10 cellular contexts compared by ENCODE assay signal in genomic region chr5:119332978-119333401, GRCh38. TPM values are rescaled to one million over a fixed set of nuclear protein-coding genes. Genes with fewer than 3 reads are reported as not detected.
DNase-seq lines count a peak whose midpoint lies in the region; ATAC-seq and TF ChIP-seq lines count a peak whose summit lies in the region.
"Had no signal": no experiment of that assay in that cellular context is flagged by ENCODE, and none has a peak within 500 bp of the region (broad histone marks: within the 10 kb centered on the region; RNA-seq: fewer than 3 reads in every experiment).

No MANE protein-coding gene starts in this region.

- H3K4me3 ChIP-seq in Karpas-422 (ENCODE audit: low read length) (no peak overlapping the region), mononuclear cell (ENCODE audit: low read length) (peak overlapping the region; percentile 26)

- no peaks in the 10 kb centered on the region for H3K36me3 Mint-ChIP-seq in chondrocyte (ENCODE audit: low read depth)

- H2AFZ ChIP-seq in Karpas-422 (ENCODE audit: low read length): no peak overlapping the region

- H3K4me1 Mint-ChIP-seq in chondrocyte (ENCODE audit: low read depth): peaks cover 31% of the 10 kb centered on the region

- H3K9me2 ChIP-seq in Karpas-422 (replicated peaks; ENCODE audit: insufficient read depth, low read length): no peaks in the 10 kb centered on the region

- no peak overlapping the region for H3K27ac ChIP-seq in Karpas-422 (ENCODE audit: low read length)

- H3K9me3 ChIP-seq in Karpas-422 (ENCODE audit: low read length) (no peaks in the 10 kb centered on the region), mononuclear cell (ENCODE audit: low read depth, low read length) (no peaks in the 10 kb centered on the region)

- ATAC-seq in GM18511 (IDR thresholded peaks at IDR 0.05; ENCODE audit: unreplicated experiment): peak; percentile 41
- peak; percentile 31 for ATAC-seq in GM21619 (IDR thresholded peaks at IDR 0.05; ENCODE audit: unreplicated experiment)
- no peak for ATAC-seq in HG02970 (IDR thresholded peaks at IDR 0.05; ENCODE audit: low FRiP score, unreplicated experiment)

- H3K36me3 ChIP-seq in Karpas-422 (ENCODE audit: insufficient read depth, low read length): no peaks in the 10 kb centered on the region

- H3K9ac ChIP-seq in Karpas-422 (ENCODE audit: low read length): no peak overlapping the region

- H3K27ac Mint-ChIP-seq in chondrocyte (ENCODE audit: unreplicated experiment): no peak overlapping the region
- H3K27ac Mint-ChIP-seq: dendritic cell treated with granulocyte-macrophage colony-stimulating factor and Interleukin-4, amounts not matched to agents 40 ng/mL and 50 ng/mL, for 4 days had no signal

- H3K27me3 ChIP-seq in Karpas-422 (ENCODE audit: low read length): no peaks in the 10 kb centered on the region
- no peaks in the 10 kb centered on the region for H3K27me3 ChIP-seq in mononuclear cell (ENCODE audit: insufficient read depth, low read length)

- no peaks in the 10 kb centered on the region for H3K27me3 Mint-ChIP-seq in chondrocyte (ENCODE audit: low read depth)
- H3K27me3 Mint-ChIP-seq: dendritic cell treated with granulocyte-macrophage colony-stimulating factor and Interleukin-4, amounts not matched to agents 40 ng/mL and 50 ng/mL, for 4 days had no signal

- H3K4me3 Mint-ChIP-seq in chondrocyte (ENCODE audit: unreplicated experiment): no peak overlapping the region
- H3K4me3 Mint-ChIP-seq: dendritic cell treated with granulocyte-macrophage colony-stimulating factor and Interleukin-4, amounts not matched to agents 40 ng/mL and 50 ng/mL, for 4 days had no signal

- peaks cover 19% of the 10 kb centered on the region; the same call in 1 of the 2 replicates for H4K20me1 ChIP-seq in Karpas-422 (ENCODE audit: insufficient read depth, low read depth, low read length)

- no peaks in the 10 kb centered on the region for H3K79me2 ChIP-seq in Karpas-422 (ENCODE audit: low read length)

- no peak for TF ChIP-seq CTCF in chondrocyte (IDR thresholded peaks at IDR 0.05)

- H3K9me3 Mint-ChIP-seq in chondrocyte (ENCODE audit: low read depth): no peaks in the 10 kb centered on the region
- H3K9me3 Mint-ChIP-seq: dendritic cell treated with granulocyte-macrophage colony-stimulating factor and Interleukin-4, amounts not matched to agents 40 ng/mL and 50 ng/mL, for 4 days had no signal

- DNase-seq in Karpas-422 (peak; percentile 56), amygdala (lab: John Stamatoyannopoulos, UW) (no peak), chondrocyte (ENCODE audit: low spot score) (no peak), HuH-7 (ENCODE audit: low spot score) (no peak)
- DNase-seq: NCI-H1048 had no signal

- H3K4me2 ChIP-seq in Karpas-422 (ENCODE audit: low read depth, low read length, poor library complexity, severe bottlenecking): peak overlapping the region; percentile 46

- H3K4me1 ChIP-seq in Karpas-422 (ENCODE audit: low read length): peaks cover 64% of the 10 kb centered on the region
- peaks cover 93% of the 10 kb centered on the region for H3K4me1 ChIP-seq in mononuclear cell (ENCODE audit: insufficient read depth, low read length)

RNA-seq across cellular contexts. Expression of gene TNFAIP8, which starts 22.8 kb away (rescaled TPM):
- total RNA-seq in Karpas-422 (2014; rRNA removed; shearing (Covaris generic); ENCODE audit: low replicate concordance): 34.5 and 58.7 TPM in 2 replicates
- total RNA-seq in mononuclear cell (242 TPM), chondrocyte (15.0 to 22.3 TPM (median 19.5 TPM) in 3 replicates)
